ENCODE assay signal across 9 cellular contexts in the genomic region with DNA sequence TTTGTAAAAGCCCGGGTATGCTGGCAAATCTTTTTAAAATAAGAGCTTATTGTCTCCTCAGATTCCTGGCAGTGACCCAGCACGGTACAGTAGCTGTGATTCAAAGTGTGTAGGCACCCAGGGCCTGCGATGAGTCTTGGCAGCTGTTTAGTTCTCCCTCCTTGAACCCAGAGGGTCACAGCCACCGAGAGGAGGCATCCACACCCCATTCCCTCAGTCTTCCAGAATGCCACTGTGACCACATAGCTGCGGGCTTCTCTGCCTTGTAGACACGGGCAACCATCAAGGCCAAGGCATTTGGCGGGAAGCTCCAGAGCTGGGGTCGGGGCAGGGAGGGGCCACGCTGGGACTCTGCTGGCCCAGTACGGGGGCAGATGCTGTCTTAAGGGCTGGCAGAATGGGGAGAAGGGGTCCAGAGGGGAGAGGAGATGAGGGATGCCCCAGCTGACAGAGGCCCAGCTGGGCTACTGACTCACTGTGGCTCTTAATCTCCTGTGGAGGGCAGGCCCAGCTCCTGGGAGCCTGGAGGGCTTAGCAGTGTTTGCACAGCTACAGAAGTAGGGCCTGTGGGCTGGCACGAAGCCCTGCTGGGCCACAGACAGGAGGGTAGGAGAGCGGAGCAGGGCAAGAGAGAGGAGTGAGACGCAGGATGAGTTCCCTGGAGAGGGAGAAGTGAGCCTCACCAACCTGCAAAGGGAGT.
DNase-seq lines count a peak whose midpoint lies in the region; ATAC-seq lines count a peak whose summit lies in the region.
"Had no signal": no experiment of that assay in that cellular context is flagged by ENCODE, and none has a peak within 500 bp of the region (broad histone marks: within the 10 kb centered on the region; RNA-seq: fewer than 3 reads in every experiment).

No MANE protein-coding gene starts in this region.

- no peak for ATAC-seq in GM19035 (IDR thresholded peaks at IDR 0.05; ENCODE audit: unreplicated experiment)

- peak overlapping the region; percentile 11 for H3K27ac ChIP-seq in caudate nucleus (ENCODE audit: low read depth, low read length)

- in situ Hi-C loops in G401 (cut with HindIII; ENCODE audit: low sequenced_read_pairs), result no loop called here

- intact Hi-C loops in posterior vena cava (cut with DNase I), result no loop called here

- DNase-seq in G401 (ENCODE audit: low spot score) (peak; percentile 4), NCI-H226 (peak; percentile 99), caudate nucleus (lab: John Stamatoyannopoulos, UW) (peak in 10 of 61 donors; percentile 11 to 57 (median 26)), posterior vena cava (ENCODE audit: low spot score) (peak; percentile 54), activated T-cell treated with anti-CD3 and anti-CD28 coated beads for 4 hours (no peak), NOMO-1 treated with dmso at 0.1 percent for 144 hours (lab: John Stamatoyannopoulos, UW; ENCODE audit: unreplicated experiment) (no peak)
- DNase-seq in stimulated activated CD8-positive, alpha-beta memory T cell treated with anti-CD3 and anti-CD28 coated beads, Interleukin-4, amount 100 ng/mL, for 48 hours, result no peak
- DNase-seq: SW 1271 had no signal

Comparison
In these comparisons a context has a peak if more than half of its experiments do, and no peak if none do; other contexts are left out.
1. DNase-seq: peak in G401 (single experiment), NCI-H226 (single experiment) and posterior vena cava (single experiment); none in stimulated activated CD8-positive, alpha-beta memory T cell treated with anti-CD3 and anti-CD28 coated beads, Interleukin-4, amount 100 ng/mL, for 48 hours (single experiment), activated T-cell treated with anti-CD3 and anti-CD28 coated beads for 4 hours (single experiment) and NOMO-1 treated with dmso at 0.1 percent for 144 hours (single experiment).